Comparison of ENCODE assay signal across 1 cellular context in the genomic region with DNA sequence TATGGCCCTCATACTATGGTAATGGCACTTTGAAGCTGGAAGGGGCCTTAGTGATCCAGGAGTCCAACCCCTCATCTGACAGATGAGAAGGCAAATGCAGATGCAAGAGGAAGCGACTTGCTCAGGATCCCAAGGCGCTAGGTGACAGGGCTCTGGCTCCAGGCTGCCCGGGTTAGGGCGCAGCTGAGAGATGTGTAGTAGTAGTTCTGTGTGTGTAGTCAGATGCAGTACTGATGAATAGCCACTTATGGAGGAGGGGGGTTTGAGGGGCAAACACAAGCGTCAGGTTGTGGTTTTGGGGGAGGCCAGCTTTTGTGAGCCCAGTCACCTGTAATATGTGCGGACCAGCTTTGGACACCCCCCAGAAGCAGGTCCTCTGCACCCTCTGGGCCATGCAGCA.
TF ChIP-seq lines count a peak whose summit lies in the region.

No MANE protein-coding gene starts in this region.

TF ChIP-seq in H1, 55 proteins besides CTCF, POLR2A, EP300 and RAD21 (continued from another document):
- TF ChIP-seq CBX5 (IDR thresholded peaks at IDR 0.05; ENCODE audit: low read depth, low read length) (no peak), EZH2 (IDR thresholded peaks at IDR 0.05; ENCODE audit: low read depth, low read length, severe bottlenecking) (no peak), ATF2 (IDR thresholded peaks at IDR 0.05; ENCODE audit: low read length) (no peak), HDAC2 (IDR thresholded peaks at IDR 0.05; ENCODE audit: borderline replicate concordance in 1 of 2, low read depth in 2 of 2, low read length in 2 of 2) (no peak), HDAC6 (IDR thresholded peaks at IDR 0.05; ENCODE audit: low read depth, low read length) (no peak)
